ENCODE assay signal across 10 cellular contexts in genomic region chr2:121999273-121999672, GRCh38.
DNase-seq lines count a peak whose midpoint lies in the region; ATAC-seq and TF ChIP-seq lines count a peak whose summit lies in the region.
"Had no signal": no experiment of that assay in that cellular context is flagged by ENCODE, and none has a peak within 500 bp of the region (broad histone marks: within the 10 kb centered on the region; RNA-seq: fewer than 3 reads in every experiment).

No MANE protein-coding gene starts in this region.

- H2BK5ac ChIP-seq in mesenchymal stem cell (ENCODE audit: low read depth, low read length, poor library complexity, severe bottlenecking): no peak overlapping the region

- H3K27ac ChIP-seq in mesenchymal stem cell (ENCODE audit: low read length, poor library complexity, severe bottlenecking): no peak overlapping the region
- H3K27ac ChIP-seq: thoracic aorta had no signal

- H2BK120ac ChIP-seq in mesenchymal stem cell (ENCODE audit: low read depth, low read length): no peak overlapping the region

- H4K91ac ChIP-seq in mesenchymal stem cell (ENCODE audit: low read length): no peak overlapping the region

- H2AFZ ChIP-seq in mesenchymal stem cell (ENCODE audit: low read depth, low read length): no peak overlapping the region

- H3K9ac ChIP-seq in adipocyte (ENCODE audit: low read length) (no peak overlapping the region), mesenchymal stem cell (ENCODE audit: low read length) (no peak overlapping the region)

- no peaks in the 10 kb centered on the region for H3K36me3 ChIP-seq in adipocyte (ENCODE audit: control insufficient read depth, insufficient read depth, low read length, severe bottlenecking)
- no peaks in the 10 kb centered on the region for H3K36me3 ChIP-seq in mesenchymal stem cell (ENCODE audit: control insufficient read depth in 1 of 2, insufficient read depth in 2 of 2, low read depth in 1 of 2, low read length in 2 of 2)
- H3K36me3 ChIP-seq: thoracic aorta had no signal

- H3K4me1 ChIP-seq in adipocyte (ENCODE audit: control insufficient read depth, insufficient read depth, low read length) (no peaks in the 10 kb centered on the region), mesenchymal stem cell (ENCODE audit: control insufficient read depth, insufficient read depth, low read depth, low read length) (no peaks in the 10 kb centered on the region)

- no peak overlapping the region for H3K18ac ChIP-seq in mesenchymal stem cell (ENCODE audit: low read depth in 1 of 2, low read length in 2 of 2)

- ATAC-seq in HG02870 (IDR thresholded peaks at IDR 0.05; ENCODE audit: unreplicated experiment): no peak
- ATAC-seq: HCT116 had no signal

- no peak overlapping the region for H4K8ac ChIP-seq in mesenchymal stem cell (ENCODE audit: low read length)

- H3K27me3 ChIP-seq in adipocyte (replicated peaks; ENCODE audit: control insufficient read depth, insufficient read depth, low read length) (peaks cover 26% of the 10 kb centered on the region), mesenchymal stem cell (ENCODE audit: control insufficient read depth in 1 of 2, insufficient read depth in 1 of 2, low read length in 2 of 2) (peaks cover 0 to 7% of the 10 kb centered on the region in 2 experiments)

- no peak overlapping the region for H3K4me2 ChIP-seq in mesenchymal stem cell (ENCODE audit: low read length, poor library complexity, severe bottlenecking)

- DNase-seq in Daoy (ENCODE audit: low read depth): peak; percentile 78
- peak; percentile 14 for DNase-seq in M059J (ENCODE audit: low read depth)
- DNase-seq in adipocyte (ENCODE audit: low read depth): peak; percentile 23
- peak; percentile 15 for DNase-seq in mesenchymal stem cell
- no peak for DNase-seq in GM13976 (ENCODE audit: low spot score)
- DNase-seq in NCI-H82 (lab: John Stamatoyannopoulos, UW): no peak
- no peak for DNase-seq in activated CD4-positive, alpha-beta T cell treated with anti-CD3 and anti-CD28 coated beads for 1 hour

- H3K23ac ChIP-seq in mesenchymal stem cell (ENCODE audit: low read length in 2 of 2): no peak overlapping the region

- no peak overlapping the region for H2BK12ac ChIP-seq in mesenchymal stem cell (ENCODE audit: low read length in 2 of 2)

- 37% methylated on average over 6 of the region's 6 CpGs for WGBS in mesenchymal stem cell

- no peak overlapping the region for H2BK15ac ChIP-seq in mesenchymal stem cell (ENCODE audit: low read depth, poor library complexity, severe bottlenecking)

- H3K9me3 ChIP-seq in adipocyte (ENCODE audit: control insufficient read depth, low read length): no peaks in the 10 kb centered on the region
- H3K9me3 ChIP-seq in mesenchymal stem cell (ENCODE audit: control insufficient read depth, low read length): no peaks in the 10 kb centered on the region
- H3K9me3 ChIP-seq: thoracic aorta had no signal

- H3K4ac ChIP-seq in mesenchymal stem cell (ENCODE audit: low read depth in 1 of 2, low read length in 2 of 2): no peak overlapping the region

- H3K14ac ChIP-seq in mesenchymal stem cell (ENCODE audit: low read length in 2 of 2): no peak overlapping the region

- H3K4me3 ChIP-seq in adipocyte (ENCODE audit: low read length) (no peak overlapping the region), mesenchymal stem cell (ENCODE audit: insufficient read depth in 1 of 2, low read depth in 1 of 2, low read length in 2 of 2) (no peak overlapping the region)
- H3K4me3 ChIP-seq: thoracic aorta had no signal

- no peak overlapping the region for H2AK5ac ChIP-seq in mesenchymal stem cell (ENCODE audit: low read length, severe bottlenecking)

- TF ChIP-seq CTCF in GM13976 (IDR thresholded peaks at IDR 0.05; ENCODE audit: borderline replicate concordance, control extremely low read depth, extremely low read depth, insufficient read depth, missing control alignments): no peak

- in situ Hi-C loops in GM13976 (cut with MboI; ENCODE audit: low sequenced_read_pairs, unreplicated experiment): no loop called here

- H3K79me1 ChIP-seq in mesenchymal stem cell (replicated peaks; ENCODE audit: low read length, poor library complexity, severe bottlenecking): no peaks in the 10 kb centered on the region

Comparison
In these comparisons a context has a peak if more than half of its experiments do, and no peak if none do; other contexts are left out.
1. DNase-seq: peak in Daoy (single experiment), M059J (single experiment), adipocyte (single experiment) and mesenchymal stem cell (single experiment); none in GM13976 (single experiment), NCI-H82 (single experiment) and activated CD4-positive, alpha-beta T cell treated with anti-CD3 and anti-CD28 coated beads for 1 hour (single experiment).